Comparison of ENCODE assay signal across 19 cellular contexts in the genomic region with DNA sequence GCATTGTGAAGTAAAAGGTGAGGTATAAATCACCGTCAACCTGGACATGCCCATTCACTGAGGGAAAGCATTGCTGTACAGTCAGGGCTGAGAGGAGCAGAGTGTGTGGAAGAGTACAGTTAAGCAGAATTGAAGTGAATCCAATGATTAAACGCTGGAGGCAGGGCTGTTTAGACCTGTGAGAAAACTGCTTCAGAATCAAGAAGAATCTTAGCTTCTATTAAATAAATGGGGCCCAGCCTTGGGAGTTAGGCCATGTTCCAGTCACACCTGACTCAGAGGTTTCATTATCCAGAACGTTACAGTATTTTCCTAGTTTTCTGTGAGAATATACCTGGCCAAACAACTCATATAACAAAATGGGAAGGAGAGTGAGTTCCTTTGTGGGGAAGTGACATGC.
A peak's percentile ranks its signal among the peaks of the same experiment; 100 is the strongest.
DNase-seq lines count a peak whose midpoint lies in the region; ATAC-seq and TF ChIP-seq lines count a peak whose summit lies in the region.
"Had no signal": no experiment of that assay in that cellular context is flagged by ENCODE, and none has a peak within 500 bp of the region (broad histone marks: within the 10 kb centered on the region; RNA-seq: fewer than 3 reads in every experiment).

No MANE protein-coding gene starts in this region.

- H3K9me3 Mint-ChIP-seq in MCF 10A (ENCODE audit: unreplicated experiment), result peaks cover 7% of the 10 kb centered on the region
- peaks cover 3% of the 10 kb centered on the region for H3K9me3 Mint-ChIP-seq in activated CD8-positive, alpha-beta T cell treated with anti-CD3 and anti-CD28 coated beads, Interleukin-2, amount 10 ng/mL, durations not matched to agents 7 days and 5 days (ENCODE audit: insufficient read depth)

- peaks cover 4% of the 10 kb centered on the region for H3K9me3 ChIP-seq in mammary epithelial cell (replicated peaks; ENCODE audit: insufficient read depth, low read length)

- H4K20me1 ChIP-seq in mammary epithelial cell (ENCODE audit: insufficient read depth, low read length), result no peaks in the 10 kb centered on the region

- H3K27me3 Mint-ChIP-seq in MCF 10A (ENCODE audit: insufficient read depth, unreplicated experiment), result no peaks in the 10 kb centered on the region
- H3K27me3 Mint-ChIP-seq in activated CD8-positive, alpha-beta T cell treated with anti-CD3 and anti-CD28 coated beads, Interleukin-2, amount 10 ng/mL, durations not matched to agents 7 days and 5 days (ENCODE audit: low read depth), result no peaks in the 10 kb centered on the region

- peak overlapping the region; percentile 18 for H2AFZ ChIP-seq in mammary epithelial cell (ENCODE audit: low read depth, low read length)
- H2AFZ ChIP-seq: PC-9 had no signal

- no peak overlapping the region for H3K9ac ChIP-seq in mammary epithelial cell (ENCODE audit: insufficient read depth, low read length)

- dilution Hi-C loops in mammary epithelial cell (cut with HindIII; ENCODE audit: low sequenced_read_pairs), result no loop called here

- POLR2A ChIA-PET in MCF 10A (lab: Yijun Ruan, JAX), result interaction anchor here (1.2 to 1.5 kb wide), 2 partner anchors 11 to 38 kb away, joined by 3 read pairs; no protein-coding TSS in a partner anchor
- POLR2A ChIA-PET in activated CD8-positive, alpha-beta T cell treated with anti-CD3 and anti-CD28 coated beads, Interleukin-2, amount 10 ng/mL, durations not matched to agents 7 days and 5 days (lab: Charles Lee), result no interaction called here

- intact Hi-C loops in mammary epithelial cell (cut with micrococcal nuclease), result no loop called here
- intact Hi-C loops in MCF 10A (cut with micrococcal nuclease), result no loop called here

- BruUV-seq in mammary epithelial cell (replicated peaks; lab: Mats Ljungman, UMichigan) (no TSS peak), MCF 10A (replicated peaks; lab: Mats Ljungman, UMichigan) (no TSS peak)

- ATAC-seq in foreskin keratinocyte, result peak; percentile 15
- ATAC-seq in HG02588 (IDR thresholded peaks at IDR 0.05; ENCODE audit: unreplicated experiment), result no peak
- no peak for ATAC-seq in activated CD8-positive, alpha-beta T cell treated with anti-CD3 and anti-CD28 coated beads, Interleukin-2, amount 10 ng/mL, durations not matched to agents 7 days and 5 days
- no peak for ATAC-seq in stimulated activated naive CD8-positive, alpha-beta T cell treated with anti-CD3 and anti-CD28 coated beads, Interleukin-15, Interleukin-2, amounts not matched to agents 100 U/mL and 50 U/mL, for 24 hours
- ATAC-seq in GM18502 (IDR thresholded peaks at IDR 0.05; ENCODE audit: poor library complexity, unreplicated experiment), result no peak
- ATAC-seq: K562 had no signal

- TF ChIP-seq CTCF in mammary epithelial cell (conservative IDR thresholded peaks at IDR 0.05 in 1 of 2, IDR thresholded peaks at IDR 0.05 in 1 of 2; ENCODE audit: extremely low read depth in 1 of 2, insufficient read depth in 1 of 2, low read depth in 1 of 2, low read length in 2 of 2) (no peak), MCF 10A (IDR thresholded peaks at IDR 0.05; ENCODE audit: unreplicated experiment) (no peak), foreskin keratinocyte (conservative IDR thresholded peaks at IDR 0.05) (no peak)

- H3K27ac ChIP-seq in mammary epithelial cell (ENCODE audit: insufficient read depth, low read depth, low read length) (no peak overlapping the region), cingulate gyrus (ENCODE audit: low read depth, low read length) (peak overlapping the region; percentile 41), foreskin keratinocyte (peak overlapping the region; percentile 81)
- H3K27ac ChIP-seq: PC-9, SJCRH30 had no signal

- no peak overlapping the region for H3K4me3 Mint-ChIP-seq in MCF 10A (ENCODE audit: unreplicated experiment)
- H3K4me3 Mint-ChIP-seq in activated CD8-positive, alpha-beta T cell treated with anti-CD3 and anti-CD28 coated beads, Interleukin-2, amount 10 ng/mL, durations not matched to agents 7 days and 5 days, result no peak overlapping the region
- H3K4me3 Mint-ChIP-seq: B cell had no signal

- no peaks in the 10 kb centered on the region for H3K79me2 ChIP-seq in mammary epithelial cell (ENCODE audit: insufficient read depth, low read length)

- in situ Hi-C loops in mammary epithelial cell (cut with MboI; ENCODE audit: low sequenced_read_pairs in 2 of 2), result no loop called here

- 61% methylated on average over 3 of the region's 3 CpGs for WGBS in mammary epithelial cell (ENCODE audit: low coverage, missing lambda C conversion rate)

- CTCF ChIA-PET in mammary epithelial cell (lab: Charles Lee; ENCODE audit: low non-redundant PET) (no interaction called here), MCF 10A (lab: Yijun Ruan, JAX) (no interaction called here)
- CTCF ChIA-PET in activated CD8-positive, alpha-beta T cell treated with anti-CD3 and anti-CD28 coated beads, Interleukin-2, amount 10 ng/mL, durations not matched to agents 7 days and 5 days (lab: Charles Lee), result no interaction called here

- H3K4me1 Mint-ChIP-seq in MCF 10A (ENCODE audit: insufficient read depth, unreplicated experiment), result peaks cover 25% of the 10 kb centered on the region
- H3K4me1 Mint-ChIP-seq in activated CD8-positive, alpha-beta T cell treated with anti-CD3 and anti-CD28 coated beads, Interleukin-2, amount 10 ng/mL, durations not matched to agents 7 days and 5 days (ENCODE audit: low read depth), result no peaks in the 10 kb centered on the region
- H3K4me1 Mint-ChIP-seq: B cell had no signal

- no peaks in the 10 kb centered on the region for H3K36me3 ChIP-seq in mammary epithelial cell (ENCODE audit: insufficient read depth, low read length)
- H3K36me3 ChIP-seq: SJCRH30 had no signal

- peaks cover 28% of the 10 kb centered on the region for H3K4me1 ChIP-seq in mammary epithelial cell (ENCODE audit: insufficient read depth, low read length)
- peaks cover 17% of the 10 kb centered on the region for H3K4me1 ChIP-seq in foreskin keratinocyte

- H3K27me3 ChIP-seq in mammary epithelial cell (ENCODE audit: insufficient read depth, low read length), result no peaks in the 10 kb centered on the region
- no peaks in the 10 kb centered on the region for H3K27me3 ChIP-seq in foreskin keratinocyte

- H3K4me2 ChIP-seq in mammary epithelial cell (ENCODE audit: insufficient read depth, low read depth, low read length), result no peak overlapping the region
- H3K4me2 ChIP-seq: PC-9 had no signal

- H3K36me3 Mint-ChIP-seq in MCF 10A (ENCODE audit: insufficient read depth, unreplicated experiment), result no peaks in the 10 kb centered on the region
- no peaks in the 10 kb centered on the region for H3K36me3 Mint-ChIP-seq in activated CD8-positive, alpha-beta T cell treated with anti-CD3 and anti-CD28 coated beads, Interleukin-2, amount 10 ng/mL, durations not matched to agents 7 days and 5 days (ENCODE audit: low read depth)

- no peak overlapping the region for H3K4me3 ChIP-seq in mammary epithelial cell (replicated peaks in 1 of 3; ENCODE audit: insufficient read depth in 1 of 3, low read depth in 2 of 3, low read length in 3 of 3)
- H3K4me3 ChIP-seq: K562, PC-9, SJCRH30 had no signal

- peak; percentile 66 for DNase-seq in mammary epithelial cell
- DNase-seq in MCF 10A (ENCODE audit: unreplicated experiment), result no peak
- DNase-seq in foreskin keratinocyte, result peak in 1 of 2 donors; percentile 59
- DNase-seq in activated CD8-positive, alpha-beta T cell treated with anti-CD3 and anti-CD28 coated beads, Interleukin-2, amount 10 ng/mL, durations not matched to agents 7 days and 5 days, result no peak
- DNase-seq in stimulated activated naive CD8-positive, alpha-beta T cell treated with anti-CD3 and anti-CD28 coated beads, Interleukin-15, Interleukin-2, amounts not matched to agents 100 U/mL and 50 U/mL, for 24 hours, result no peak
- DNase-seq: 8988T, DMS 273 treated with DMSO at 0.1 percent for 48 hours, GDM1, NCI-H1417 treated with DMSO at 0.1 percent for 48 hours, NCI-H187 treated with DMSO at 0.1 percent for 48 hours, NCI-H345, NCI-H524 treated with DMSO at 0.1 percent for 48 hours, PC-9, SJCRH30 had no signal

- no peak overlapping the region for H3K27ac Mint-ChIP-seq in MCF 10A (ENCODE audit: low read depth, unreplicated experiment)
- H3K27ac Mint-ChIP-seq in activated CD8-positive, alpha-beta T cell treated with anti-CD3 and anti-CD28 coated beads, Interleukin-2, amount 10 ng/mL, durations not matched to agents 7 days and 5 days, result no peak overlapping the region
- H3K27ac Mint-ChIP-seq: B cell had no signal
